In the genomic region with DNA sequence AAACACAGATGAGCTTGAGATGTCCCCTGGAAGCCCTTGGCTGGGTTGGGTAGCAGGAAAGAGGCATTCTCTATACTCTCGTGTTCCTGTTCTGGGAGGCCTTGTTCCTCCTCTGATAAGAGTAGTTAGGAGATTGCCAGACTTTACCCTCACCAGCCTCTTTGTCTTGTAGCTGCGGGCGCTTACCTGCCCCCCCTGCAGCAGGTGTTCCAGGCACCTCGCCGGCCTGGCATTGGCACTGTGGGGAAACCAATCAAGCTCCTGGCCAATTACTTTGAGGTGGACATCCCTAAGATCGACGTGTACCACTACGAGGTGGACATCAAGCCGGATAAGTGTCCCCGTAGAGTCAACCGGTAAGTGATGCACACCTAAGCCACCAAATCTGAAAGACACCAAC, we compare ENCODE assay signal across 1 cellular context.
TF ChIP-seq lines count a peak whose summit lies in the region.

No MANE protein-coding gene starts in this region.

TF ChIP-seq in K562, 482 proteins besides CTCF, POLR2A, EP300 and RAD21 (continued from another document):
- TF ChIP-seq, protein P1, sequence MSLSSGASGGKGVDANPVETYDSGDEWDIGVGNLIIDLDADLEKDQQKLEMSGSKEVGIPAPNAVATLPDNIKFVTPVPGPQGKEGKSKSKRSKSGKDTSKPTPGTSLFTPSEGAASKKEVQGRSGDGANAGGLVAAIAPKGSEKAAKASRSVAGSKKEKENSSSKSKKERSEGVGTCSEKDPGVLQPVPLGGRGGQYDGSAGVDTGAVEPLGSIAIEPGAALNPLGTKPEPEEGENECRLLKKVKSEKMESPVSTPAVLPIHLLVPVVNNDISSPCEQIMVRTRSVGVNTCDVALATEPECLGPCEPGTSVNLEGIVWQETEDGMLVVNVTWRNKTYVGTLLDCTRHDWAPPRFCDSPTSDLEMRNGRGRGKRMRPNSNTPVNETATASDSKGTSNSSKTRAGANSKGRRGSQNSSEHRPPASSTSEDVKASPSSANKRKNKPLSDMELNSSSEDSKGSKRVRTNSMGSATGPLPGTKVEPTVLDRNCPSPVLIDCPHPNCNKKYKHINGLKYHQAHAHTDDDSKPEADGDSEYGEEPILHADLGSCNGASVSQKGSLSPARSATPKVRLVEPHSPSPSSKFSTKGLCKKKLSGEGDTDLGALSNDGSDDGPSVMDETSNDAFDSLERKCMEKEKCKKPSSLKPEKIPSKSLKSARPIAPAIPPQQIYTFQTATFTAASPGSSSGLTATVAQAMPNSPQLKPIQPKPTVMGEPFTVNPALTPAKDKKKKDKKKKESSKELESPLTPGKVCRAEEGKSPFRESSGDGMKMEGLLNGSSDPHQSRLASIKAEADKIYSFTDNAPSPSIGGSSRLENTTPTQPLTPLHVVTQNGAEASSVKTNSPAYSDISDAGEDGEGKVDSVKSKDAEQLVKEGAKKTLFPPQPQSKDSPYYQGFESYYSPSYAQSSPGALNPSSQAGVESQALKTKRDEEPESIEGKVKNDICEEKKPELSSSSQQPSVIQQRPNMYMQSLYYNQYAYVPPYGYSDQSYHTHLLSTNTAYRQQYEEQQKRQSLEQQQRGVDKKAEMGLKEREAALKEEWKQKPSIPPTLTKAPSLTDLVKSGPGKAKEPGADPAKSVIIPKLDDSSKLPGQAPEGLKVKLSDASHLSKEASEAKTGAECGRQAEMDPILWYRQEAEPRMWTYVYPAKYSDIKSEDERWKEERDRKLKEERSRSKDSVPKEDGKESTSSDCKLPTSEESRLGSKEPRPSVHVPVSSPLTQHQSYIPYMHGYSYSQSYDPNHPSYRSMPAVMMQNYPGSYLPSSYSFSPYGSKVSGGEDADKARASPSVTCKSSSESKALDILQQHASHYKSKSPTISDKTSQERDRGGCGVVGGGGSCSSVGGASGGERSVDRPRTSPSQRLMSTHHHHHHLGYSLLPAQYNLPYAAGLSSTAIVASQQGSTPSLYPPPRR (CRISPR knock-in tag; IDR thresholded peaks at IDR 0.05; ENCODE audit: borderline replicate concordance): no peak
- TF ChIP-seq ELF4 (CRISPR knock-in tag; IDR thresholded peaks at IDR 0.05) (no peak), ZNF217 (CRISPR knock-in tag; IDR thresholded peaks at IDR 0.05) (no peak), ZNF124 (CRISPR knock-in tag; IDR thresholded peaks at IDR 0.05) (no peak), ZNF778 (CRISPR knock-in tag; IDR thresholded peaks at IDR 0.05) (no peak), RUNX1 (IDR thresholded peaks at IDR 0.05; ENCODE audit: low read depth) (no peak), CCNT2 (IDR thresholded peaks at IDR 0.05; ENCODE audit: borderline replicate concordance, extremely low read depth, insufficient read length, low read depth, low read length) (no peak), SOX6 (IDR thresholded peaks at IDR 0.05) (no peak), CHD1 (IDR thresholded peaks at IDR 0.05; ENCODE audit: low read length) (no peak), KLF6 (CRISPR knock-in tag; IDR thresholded peaks at IDR 0.05; ENCODE audit: borderline replicate concordance) (no peak), ATF1 (CRISPR knock-in tag; IDR thresholded peaks at IDR 0.05) (no peak), ATF1 (tag; IDR thresholded peaks at IDR 0.05) (no peak), CXXC5 (CRISPR knock-in tag; IDR thresholded peaks at IDR 0.05) (no peak)
- TF ChIP-seq, protein P2, sequence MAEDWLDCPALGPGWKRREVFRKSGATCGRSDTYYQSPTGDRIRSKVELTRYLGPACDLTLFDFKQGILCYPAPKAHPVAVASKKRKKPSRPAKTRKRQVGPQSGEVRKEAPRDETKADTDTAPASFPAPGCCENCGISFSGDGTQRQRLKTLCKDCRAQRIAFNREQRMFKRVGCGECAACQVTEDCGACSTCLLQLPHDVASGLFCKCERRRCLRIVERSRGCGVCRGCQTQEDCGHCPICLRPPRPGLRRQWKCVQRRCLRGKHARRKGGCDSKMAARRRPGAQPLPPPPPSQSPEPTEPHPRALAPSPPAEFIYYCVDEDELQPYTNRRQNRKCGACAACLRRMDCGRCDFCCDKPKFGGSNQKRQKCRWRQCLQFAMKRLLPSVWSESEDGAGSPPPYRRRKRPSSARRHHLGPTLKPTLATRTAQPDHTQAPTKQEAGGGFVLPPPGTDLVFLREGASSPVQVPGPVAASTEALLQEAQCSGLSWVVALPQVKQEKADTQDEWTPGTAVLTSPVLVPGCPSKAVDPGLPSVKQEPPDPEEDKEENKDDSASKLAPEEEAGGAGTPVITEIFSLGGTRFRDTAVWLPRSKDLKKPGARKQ (CRISPR knock-in tag; IDR thresholded peaks at IDR 0.05): no peak
- TF ChIP-seq, protein P3, sequence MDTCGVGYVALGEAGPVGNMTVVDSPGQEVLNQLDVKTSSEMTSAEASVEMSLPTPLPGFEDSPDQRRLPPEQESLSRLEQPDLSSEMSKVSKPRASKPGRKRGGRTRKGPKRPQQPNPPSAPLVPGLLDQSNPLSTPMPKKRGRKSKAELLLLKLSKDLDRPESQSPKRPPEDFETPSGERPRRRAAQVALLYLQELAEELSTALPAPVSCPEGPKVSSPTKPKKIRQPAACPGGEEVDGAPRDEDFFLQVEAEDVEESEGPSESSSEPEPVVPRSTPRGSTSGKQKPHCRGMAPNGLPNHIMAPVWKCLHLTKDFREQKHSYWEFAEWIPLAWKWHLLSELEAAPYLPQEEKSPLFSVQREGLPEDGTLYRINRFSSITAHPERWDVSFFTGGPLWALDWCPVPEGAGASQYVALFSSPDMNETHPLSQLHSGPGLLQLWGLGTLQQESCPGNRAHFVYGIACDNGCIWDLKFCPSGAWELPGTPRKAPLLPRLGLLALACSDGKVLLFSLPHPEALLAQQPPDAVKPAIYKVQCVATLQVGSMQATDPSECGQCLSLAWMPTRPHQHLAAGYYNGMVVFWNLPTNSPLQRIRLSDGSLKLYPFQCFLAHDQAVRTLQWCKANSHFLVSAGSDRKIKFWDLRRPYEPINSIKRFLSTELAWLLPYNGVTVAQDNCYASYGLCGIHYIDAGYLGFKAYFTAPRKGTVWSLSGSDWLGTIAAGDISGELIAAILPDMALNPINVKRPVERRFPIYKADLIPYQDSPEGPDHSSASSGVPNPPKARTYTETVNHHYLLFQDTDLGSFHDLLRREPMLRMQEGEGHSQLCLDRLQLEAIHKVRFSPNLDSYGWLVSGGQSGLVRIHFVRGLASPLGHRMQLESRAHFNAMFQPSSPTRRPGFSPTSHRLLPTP (IDR thresholded peaks at IDR 0.05; ENCODE audit: borderline replicate concordance, extremely low read depth, insufficient read length): no peak
